8 cellular contexts compared by ENCODE assay signal in the genomic region with DNA sequence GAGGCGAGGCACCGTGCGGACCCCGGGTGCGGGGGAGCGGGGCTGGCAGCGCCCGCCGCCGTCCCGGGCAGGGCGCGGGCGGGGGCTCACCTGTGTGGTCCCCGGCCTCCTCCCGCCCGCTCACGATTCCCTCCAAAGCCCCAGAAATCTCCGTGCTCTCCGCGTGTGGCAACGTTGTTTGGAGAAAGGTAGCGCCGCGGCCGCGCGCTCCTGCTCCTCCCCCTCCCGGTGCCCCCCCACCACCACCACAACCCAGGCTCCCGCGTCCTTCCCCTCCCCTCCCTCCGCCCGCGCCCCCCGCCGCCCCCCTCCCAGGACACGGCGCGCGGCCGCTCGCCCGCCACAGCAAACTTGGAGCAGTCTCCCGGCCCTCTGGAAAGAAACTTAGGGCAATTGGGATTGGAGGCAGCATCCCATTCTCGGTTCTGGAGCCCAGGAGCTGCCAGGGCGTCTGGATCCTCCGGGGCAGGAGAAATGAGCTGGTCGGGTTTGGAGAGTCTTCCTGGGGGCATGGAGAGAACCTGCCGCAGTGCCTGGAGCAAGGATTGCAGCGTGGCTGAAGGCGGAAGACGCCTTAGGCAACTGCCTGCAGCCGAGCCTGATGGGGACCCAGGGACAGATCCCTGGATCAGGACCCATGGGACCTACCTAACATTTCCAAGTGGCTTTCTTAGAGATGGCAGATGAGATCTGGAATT. TPM values are rescaled to one million over a fixed set of nuclear protein-coding genes. Genes with fewer than 3 reads are reported as not detected.
DNase-seq lines count a peak whose midpoint lies in the region; ATAC-seq, FAIRE-seq and TF ChIP-seq lines count a peak whose summit lies in the region.

No MANE protein-coding gene starts in this region.

- no peak for FAIRE-seq in astrocyte (lab: Jason Lieb, UNC)

- H3K4me3 Mint-ChIP-seq in IgD-negative memory B cell = peak overlapping the region; percentile 89 to 99 (median 96)
- peak overlapping the region; percentile 99 for H3K4me3 Mint-ChIP-seq in astrocyte (ENCODE audit: unreplicated experiment)

- H3K4me2 ChIP-seq in astrocyte (ENCODE audit: low read length) = peak overlapping the region; percentile 85

- H3K4me1 Mint-ChIP-seq in IgD-negative memory B cell = peaks cover 32 to 50% (median 50%) of the 10 kb centered on the region in 3 donors
- peaks cover 24% of the 10 kb centered on the region for H3K4me1 Mint-ChIP-seq in astrocyte (ENCODE audit: low read depth, unreplicated experiment)

- H3K36me3 Mint-ChIP-seq in IgD-negative memory B cell = no peaks in the 10 kb centered on the region
- H3K36me3 Mint-ChIP-seq in astrocyte (ENCODE audit: low read depth, unreplicated experiment) = peaks cover 1% of the 10 kb centered on the region

- no peaks in the 10 kb centered on the region for H3K27me3 ChIP-seq in SJSA1 (replicated peaks)
- H3K27me3 ChIP-seq in astrocyte (ENCODE audit: insufficient read depth, low read length) = no peaks in the 10 kb centered on the region

- ATAC-seq in GM21447 (IDR thresholded peaks at IDR 0.05; ENCODE audit: unreplicated experiment) = no peak

- peak overlapping the region; percentile 89 for H3K9ac ChIP-seq in astrocyte (ENCODE audit: low read length)

- H3K9me3 Mint-ChIP-seq in IgD-negative memory B cell = no peaks in the 10 kb centered on the region
- H3K9me3 Mint-ChIP-seq in astrocyte (ENCODE audit: unreplicated experiment) = peaks cover 2% of the 10 kb centered on the region

- peak; percentile 18 for DNase-seq in DMS 273 treated with DMSO at 0.1 percent for 48 hours (lab: John Stamatoyannopoulos, UW)
- peak; percentile 47 to 55 for DNase-seq in SJSA1 (ENCODE audit: low read depth in 1 of 2, low spot score in 2 of 2)
- peak; percentile 48 for DNase-seq in astrocyte (ENCODE audit: low read depth)
- peak; percentile 63 to 65 for DNase-seq in hippocampal formation (lab: John Stamatoyannopoulos, UW)
- peak; percentile 68 for DNase-seq in putamen (ENCODE audit: low spot score)
- no peak for DNase-seq in central memory CD4-positive, alpha-beta T cell

- H3K4me3 ChIP-seq in SJSA1 (peak overlapping the region; percentile 94), astrocyte (ENCODE audit: insufficient read depth, low read depth, low read length) (peak overlapping the region; percentile 88)

- H3K9me3 ChIP-seq in SJSA1 (replicated peaks) = no peaks in the 10 kb centered on the region
- H3K9me3 ChIP-seq in astrocyte (ENCODE audit: insufficient read depth, low read depth, low read length) = no peaks in the 10 kb centered on the region

- H3K79me2 ChIP-seq in astrocyte (ENCODE audit: insufficient read depth, low read length) = peaks cover 69% of the 10 kb centered on the region

- H3K27me3 Mint-ChIP-seq in IgD-negative memory B cell = peaks cover 2% of the 10 kb centered on the region
- no peaks in the 10 kb centered on the region for H3K27me3 Mint-ChIP-seq in astrocyte (ENCODE audit: low read depth, unreplicated experiment)

- H3K27ac Mint-ChIP-seq in IgD-negative memory B cell (peak overlapping the region; percentile 87 to 96 (median 95)), astrocyte (ENCODE audit: unreplicated experiment) (peak overlapping the region; percentile 99)

- no peak for TF ChIP-seq CTCF in astrocyte (IDR thresholded peaks at IDR 0.05; ENCODE audit: insufficient read depth, low read depth, low read length)

- H4K20me1 ChIP-seq in astrocyte (ENCODE audit: insufficient read depth, low read length) = no peaks in the 10 kb centered on the region

- peaks cover 18% of the 10 kb centered on the region for H3K4me1 ChIP-seq in SJSA1 (replicated peaks)
- H3K4me1 ChIP-seq in astrocyte (ENCODE audit: insufficient read depth, low read length) = peaks cover 31% of the 10 kb centered on the region

- H3K36me3 ChIP-seq in SJSA1 (peaks cover 14% of the 10 kb centered on the region), astrocyte (ENCODE audit: insufficient read depth, low read length) (no peaks in the 10 kb centered on the region)

- H3K27ac ChIP-seq in SJSA1 = peak overlapping the region; percentile 90
- H3K27ac ChIP-seq in astrocyte (ENCODE audit: low read depth, low read length) = peak overlapping the region; percentile 96

- H2AFZ ChIP-seq in astrocyte (ENCODE audit: low read depth, low read length) = no peak overlapping the region

RNA-seq across cellular contexts. Expression of gene KLF3, which starts 0.9 kb away (rescaled TPM):
- polyA plus RNA-seq in IgD-negative memory B cell = 25.1 TPM
- total RNA-seq in SJSA1 (2014; rRNA removed; shearing (Covaris generic)) = 4.1 and 8.3 TPM in 2 replicates
- total RNA-seq in astrocyte = 35.9 and 40.8 TPM in 2 replicates
